In the genomic region with DNA sequence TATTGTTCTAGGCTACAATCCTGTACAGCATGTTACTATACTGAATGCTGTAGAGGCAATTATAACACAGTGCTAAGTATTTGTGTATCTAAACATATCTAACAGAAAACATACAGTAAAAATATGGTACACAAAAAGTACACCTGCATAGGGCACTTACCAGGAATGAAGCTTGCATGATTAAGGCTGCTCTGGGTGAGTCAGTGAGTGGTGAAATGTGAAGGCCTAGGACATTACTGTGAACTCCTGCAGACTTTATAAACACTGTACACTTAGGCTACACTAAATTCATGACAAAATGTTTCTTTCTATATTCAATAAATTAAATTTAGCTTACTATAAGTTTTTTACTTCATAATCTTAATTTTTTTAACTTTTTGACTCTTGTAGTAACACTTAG, we compare ENCODE assay signal across 14 cellular contexts. TPM values are rescaled to one million over a fixed set of nuclear protein-coding genes. Genes with fewer than 3 reads are reported as not detected.
A peak's percentile ranks its signal among the peaks of the same experiment; 100 is the strongest.
DNase-seq lines count a peak whose midpoint lies in the region; ATAC-seq and TF ChIP-seq lines count a peak whose summit lies in the region.
"Had no signal": no experiment of that assay in that cellular context is flagged by ENCODE, and none has a peak within 500 bp of the region (broad histone marks: within the 10 kb centered on the region; RNA-seq: fewer than 3 reads in every experiment).

No MANE protein-coding gene starts in this region.

- no peak overlapping the region for H4K91ac ChIP-seq in mesenchymal stem cell (ENCODE audit: low read length)

- no peak overlapping the region for H3K23ac ChIP-seq in mesenchymal stem cell (ENCODE audit: low read length in 2 of 2)

- H3K4me2 ChIP-seq in mesenchymal stem cell (ENCODE audit: low read length, poor library complexity, severe bottlenecking): no peak overlapping the region
- H3K4me2 ChIP-seq: A549 had no signal

- H3K18ac ChIP-seq in mesenchymal stem cell (ENCODE audit: low read depth in 1 of 2, low read length in 2 of 2): no peak overlapping the region

- peaks cover 8% of the 10 kb centered on the region for H3K4me1 ChIP-seq in RWPE2 (ENCODE audit: insufficient read depth, poor library complexity, severe bottlenecking)
- H3K4me1 ChIP-seq in mesenchymal stem cell (ENCODE audit: control insufficient read depth, insufficient read depth, low read depth, low read length): peaks cover 7% of the 10 kb centered on the region
- H3K4me1 ChIP-seq in Peyer's patch: no peaks in the 10 kb centered on the region

- H2AFZ ChIP-seq in mesenchymal stem cell (ENCODE audit: low read depth, low read length): no peak overlapping the region

- H2BK12ac ChIP-seq in mesenchymal stem cell (ENCODE audit: low read length in 2 of 2): no peak overlapping the region

- no peak overlapping the region for H2BK5ac ChIP-seq in mesenchymal stem cell (ENCODE audit: low read depth, low read length, poor library complexity, severe bottlenecking)

- H3K9me3 ChIP-seq in RWPE2 (ENCODE audit: severe bottlenecking) (no peaks in the 10 kb centered on the region), mesenchymal stem cell (ENCODE audit: control insufficient read depth, low read length) (no peaks in the 10 kb centered on the region), Peyer's patch (no peaks in the 10 kb centered on the region)
- H3K9me3 ChIP-seq: A549 had no signal

- H2BK15ac ChIP-seq in mesenchymal stem cell (ENCODE audit: low read depth, poor library complexity, severe bottlenecking): no peak overlapping the region

- H2BK120ac ChIP-seq in mesenchymal stem cell (ENCODE audit: low read depth, low read length): no peak overlapping the region

- no peak overlapping the region for H3K9ac ChIP-seq in mesenchymal stem cell (ENCODE audit: low read length)

- peak; percentile 78 for DNase-seq in ELR (ENCODE audit: low read depth)
- DNase-seq in RWPE2 (ENCODE audit: low spot score): no peak
- peak; percentile 71 for DNase-seq in epithelial cell of esophagus (ENCODE audit: low read depth)
- peak; percentile 40 for DNase-seq in mesenchymal stem cell
- DNase-seq in stimulated activated CD4-positive, alpha-beta T cell treated with anti-CD3 and anti-CD28 coated beads, Interleukin-2, amount 100 ng/mL, for 24 hours: no peak
- no peak for DNase-seq in Peyer's patch
- no peak for DNase-seq in NCI-H345 treated with DMSO at 0.1 percent for 48 hours (lab: John Stamatoyannopoulos, UW; ENCODE audit: unreplicated experiment)
- DNase-seq: C1 segment of cervical spinal cord, NCI-H1105, NCI-H187 treated with DMSO at 0.1 percent for 48 hours, NCI-H446 treated with DMSO at 0.1 percent for 48 hours, OCI-M1, RPMI8226 had no signal

- no peak overlapping the region for H3K27ac ChIP-seq in RWPE2 (ENCODE audit: poor library complexity, severe bottlenecking)
- H3K27ac ChIP-seq in mesenchymal stem cell (ENCODE audit: low read length, poor library complexity, severe bottlenecking): no peak overlapping the region
- H3K27ac ChIP-seq in Peyer's patch: no peak overlapping the region

- no peaks in the 10 kb centered on the region for H3K27me3 ChIP-seq in RWPE2 (ENCODE audit: insufficient read depth, poor library complexity, severe bottlenecking)
- H3K27me3 ChIP-seq in mesenchymal stem cell (ENCODE audit: control insufficient read depth in 1 of 2, insufficient read depth in 1 of 2, low read length in 2 of 2): no peaks in the 10 kb centered on the region
- H3K27me3 ChIP-seq in Peyer's patch: no peaks in the 10 kb centered on the region

- H3K4me3 ChIP-seq in RWPE2 (ENCODE audit: severe bottlenecking) (no peak overlapping the region), epithelial cell of esophagus (ENCODE audit: low read length) (no peak overlapping the region), mesenchymal stem cell (ENCODE audit: insufficient read depth in 1 of 2, low read depth in 1 of 2, low read length in 2 of 2) (no peak overlapping the region), Peyer's patch (no peak overlapping the region)
- H3K4me3 ChIP-seq: A549 had no signal

- TF ChIP-seq CTCF in RWPE2 (IDR thresholded peaks at IDR 0.05; ENCODE audit: poor library complexity, severe bottlenecking) (no peak), epithelial cell of esophagus (IDR thresholded peaks at IDR 0.05; ENCODE audit: insufficient read depth, low read depth, low read length, missing control alignments) (no peak), Peyer's patch (IDR thresholded peaks at IDR 0.05) (no peak)

- H3K4ac ChIP-seq in mesenchymal stem cell (ENCODE audit: low read depth in 1 of 2, low read length in 2 of 2): no peak overlapping the region

- H2AK5ac ChIP-seq in mesenchymal stem cell (ENCODE audit: low read length, severe bottlenecking): no peak overlapping the region

- no peak overlapping the region for H4K8ac ChIP-seq in mesenchymal stem cell (ENCODE audit: low read length)

- TF ChIP-seq POLR2A in Peyer's patch (IDR thresholded peaks at IDR 0.05): no peak

- peak; percentile 64; the same call in 1 of the 3 replicates for ATAC-seq in RWPE2 (ENCODE audit: low read depth)
- ATAC-seq: A549 had no signal

- no peak overlapping the region for H3K14ac ChIP-seq in mesenchymal stem cell (ENCODE audit: low read length in 2 of 2)

- peaks cover 69% of the 10 kb centered on the region for H3K36me3 ChIP-seq in RWPE2 (ENCODE audit: low read depth)
- H3K36me3 ChIP-seq in mesenchymal stem cell (ENCODE audit: control insufficient read depth in 1 of 2, insufficient read depth in 2 of 2, low read depth in 1 of 2, low read length in 2 of 2): peaks cover 24 to 70% of the 10 kb centered on the region in 2 experiments
- H3K36me3 ChIP-seq in Peyer's patch: peaks cover 0 to 75% (median 0%) of the 10 kb centered on the region in 3 donors

- peaks cover 10% of the 10 kb centered on the region for H3K79me1 ChIP-seq in mesenchymal stem cell (replicated peaks; ENCODE audit: low read length, poor library complexity, severe bottlenecking)

RNA-seq across cellular contexts. Expression of gene AMFR, which starts 37.1 kb away (rescaled TPM):
- polyA plus RNA-seq in mesenchymal stem cell (2013, experiment 1 of 2): 39.4 TPM
- polyA plus RNA-seq in mesenchymal stem cell (2013, experiment 2 of 2): 38.6 TPM
- total RNA-seq in Peyer's patch: 100 to 1,000 TPM; 149 to 265 (median 170) TPM

Comparison
In these comparisons a context has a peak if more than half of its experiments do, and no peak if none do; other contexts are left out.
1. DNase-seq: peak in ELR (single experiment), epithelial cell of esophagus (single experiment) and mesenchymal stem cell (single experiment); none in RWPE2 (single experiment), stimulated activated CD4-positive, alpha-beta T cell treated with anti-CD3 and anti-CD28 coated beads, Interleukin-2, amount 100 ng/mL, for 24 hours (0 of 2), Peyer's patch (0 of 3) and NCI-H345 treated with DMSO at 0.1 percent for 48 hours (single experiment).